ENCODE assay signal across 8 cellular contexts in genomic region chr7:131327626-131328386, GRCh38. TPM values are rescaled to one million over a fixed set of nuclear protein-coding genes. Genes with fewer than 3 reads are reported as not detected.
DNase-seq lines count a peak whose midpoint lies in the region; ATAC-seq and TF ChIP-seq lines count a peak whose summit lies in the region.

TSS of gene MKLN1 (plus strand) at chr7:131327876. CDS start at chr7:131327900, 24 bp downstream.

- H3K4me3 ChIP-seq in HUES64 (ENCODE audit: low read length) (peak within 1 kb of the TSS; percentile 91), epithelial cell of proximal tubule (ENCODE audit: low read depth, low read length) (peak within 1 kb of the TSS; percentile 94), mucosa of stomach (ENCODE audit: low read length) (peak within 1 kb of the TSS; percentile 83)

- no peaks in the 10 kb centered on the region for H3K27me3 ChIP-seq in HUES64 (ENCODE audit: insufficient read depth, low read length)
- no peaks in the 10 kb centered on the region for H3K27me3 ChIP-seq in mucosa of stomach (ENCODE audit: control insufficient read depth, insufficient read depth, low read length)

- peak within 1 kb of the TSS; percentile 95 for H3K27ac ChIP-seq in HUES64 (ENCODE audit: low read depth, low read length)

- no peak for TF ChIP-seq CTCF in epithelial cell of proximal tubule (conservative IDR thresholded peaks at IDR 0.05; ENCODE audit: low read depth, low read length)

- peaks cover 37% of the 10 kb centered on the region for H3K4me1 ChIP-seq in HUES64 (ENCODE audit: insufficient read depth, low read length)
- H3K4me1 ChIP-seq in mucosa of stomach (ENCODE audit: control insufficient read depth, insufficient read depth, low read length): peaks cover 16% of the 10 kb centered on the region

- H3K9me3 ChIP-seq in HUES64 (ENCODE audit: insufficient read depth, low read depth, low read length) (no peaks in the 10 kb centered on the region), mucosa of stomach (ENCODE audit: control insufficient read depth, low read length) (no peaks in the 10 kb centered on the region)

- WGBS in HUES64: under 1% methylated on average over 70 of the region's 70 CpGs

- ATAC-seq in GM21447 (IDR thresholded peaks at IDR 0.05; ENCODE audit: unreplicated experiment): peak; percentile 83

- peak within 1 kb of the TSS; percentile 97 for H3K9ac ChIP-seq in HUES64 (ENCODE audit: low read depth, low read length)
- H3K9ac ChIP-seq in mucosa of stomach (ENCODE audit: low read length): peak within 1 kb of the TSS; percentile 100

- DNase-seq in DMS 273 (lab: John Stamatoyannopoulos, UW; ENCODE audit: unreplicated experiment) (peak; percentile 97), OCI-M1 (lab: John Stamatoyannopoulos, UW) (peak; percentile 90), activated T-cell treated with anti-CD3 and anti-CD28 coated beads for 48 hours (ENCODE audit: low read depth) (peak; percentile 88), epithelial cell of proximal tubule (ENCODE audit: low read depth) (no peak)
- peak; percentile 93 for DNase-seq in stimulated activated CD8-positive, alpha-beta memory T cell treated with anti-CD3 and anti-CD28 coated beads, Interleukin-4, amount 100 ng/mL, for 48 hours

- H3K36me3 ChIP-seq in HUES64 (ENCODE audit: insufficient read depth, low read length) (peaks cover 2% of the 10 kb centered on the region; the same call in 1 of the 2 replicates), mucosa of stomach (ENCODE audit: control insufficient read depth, insufficient read depth, low read length) (no peaks in the 10 kb centered on the region)

RNA-seq across cellular contexts. Expression of gene MKLN1, which starts in this region (rescaled TPM):
- 27.7 TPM for polyA plus RNA-seq in HUES64 (2013, experiment 1 of 2)
- polyA plus RNA-seq in HUES64 (2013, experiment 2 of 2): 25.4 TPM
- total RNA-seq in epithelial cell of proximal tubule: 14.7 and 15.2 TPM in 2 replicates
